Comparison of ENCODE assay signal across 1 cellular context in the genomic region with DNA sequence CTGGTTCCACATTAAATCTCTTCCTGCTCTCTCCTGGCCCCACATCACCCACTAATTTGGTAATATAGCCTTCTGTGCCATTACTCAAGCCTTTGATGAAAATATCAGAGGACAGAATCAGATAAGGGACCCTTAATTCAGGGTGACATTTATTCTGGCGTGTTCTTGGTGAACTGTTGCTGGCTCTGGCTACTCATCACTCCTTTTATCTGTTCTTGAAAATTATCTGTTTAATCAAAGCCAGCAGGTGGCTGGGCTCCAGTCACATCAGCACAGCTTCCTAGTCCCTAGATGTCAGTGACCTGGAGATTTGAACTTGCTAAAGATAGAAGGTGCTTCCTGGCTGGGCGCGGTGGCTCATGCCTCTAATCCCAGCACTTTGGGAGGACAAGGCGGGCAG.
TF ChIP-seq lines count a peak whose summit lies in the region.

No MANE protein-coding gene starts in this region.

TF ChIP-seq in HCT116, 20 proteins besides CTCF, POLR2A, EP300 and RAD21:
- TF ChIP-seq CBX3 (IDR thresholded peaks at IDR 0.05; ENCODE audit: low read depth) (no peak), TCF7L2 (IDR thresholded peaks at IDR 0.05; ENCODE audit: borderline replicate concordance, extremely low read depth, insufficient read depth, insufficient read length) (peak; percentile 90)
